ENCODE assay signal across 11 cellular contexts in genomic region chr19:14473915-14474578, GRCh38. TPM values are rescaled to one million over a fixed set of nuclear protein-coding genes. Genes with fewer than 3 reads are reported as not detected.
DNase-seq lines count a peak whose midpoint lies in the region; ATAC-seq and TF ChIP-seq lines count a peak whose summit lies in the region.
"Had no signal": no experiment of that assay in that cellular context is flagged by ENCODE, and none has a peak within 500 bp of the region (broad histone marks: within the 10 kb centered on the region; RNA-seq: fewer than 3 reads in every experiment).

No MANE protein-coding gene starts in this region.

- DNase-seq in T-helper 1 cell: no peak
- peak; percentile 21 for DNase-seq in PC-3
- DNase-seq in hepatic stellate cell (ENCODE audit: low spot score): peak; percentile 16
- DNase-seq in spleen: no peak
- DNase-seq in MM.1S: no peak
- no peak for DNase-seq in HEK293T (ENCODE audit: extremely low spot score)
- DNase-seq: ovary, uterus had no signal

- TF ChIP-seq POLR2A in spleen (IDR thresholded peaks at IDR 0.05) (no peak), GM18505 (IDR thresholded peaks at IDR 0.05; ENCODE audit: borderline replicate concordance, extremely low read depth, insufficient read depth, insufficient read length) (no peak)

- H3K4me3 ChIP-seq in PC-3 (ENCODE audit: low read length): no peak overlapping the region
- peak overlapping the region in 5 of 8 donors; percentile 5 to 63 (median 21) for H3K4me3 ChIP-seq in spleen
- no peak overlapping the region for H3K4me3 ChIP-seq in MM.1S (ENCODE audit: low read length)
- H3K4me3 ChIP-seq: ovary, uterus had no signal

- H3K4me3 Mint-ChIP-seq in T-helper 1 cell treated with Interleukin-12 subunit alpha and Interleukin-12 subunit beta and Interleukin-4 antibody, amounts not matched to agents 30 μg/mL and 1 μg/mL, for 36 hours: peak overlapping the region; percentile 53

- H3K4me1 Mint-ChIP-seq in T-helper 1 cell treated with Interleukin-12 subunit alpha and Interleukin-12 subunit beta and Interleukin-4 antibody, amounts not matched to agents 30 μg/mL and 1 μg/mL, for 36 hours (ENCODE audit: low read depth): peaks cover 23% of the 10 kb centered on the region

- H2AFZ ChIP-seq in PC-3 (ENCODE audit: low read length) (no peak overlapping the region), MM.1S (ENCODE audit: low read length) (no peak overlapping the region)

- H3K27ac Mint-ChIP-seq in T-helper 1 cell treated with Interleukin-12 subunit alpha and Interleukin-12 subunit beta and Interleukin-4 antibody, amounts not matched to agents 30 μg/mL and 1 μg/mL, for 36 hours: peak overlapping the region; percentile 53

- TF ChIP-seq CTCF in PC-3 (conservative IDR thresholded peaks at IDR 0.05; ENCODE audit: low read depth, low read length) (no peak), spleen (IDR thresholded peaks at IDR 0.05 in 8 of 11, conservative IDR thresholded peaks at IDR 0.05 in 3 of 11) (no peak), MM.1S (IDR thresholded peaks at IDR 0.05; ENCODE audit: low read length) (no peak)

- H3F3A ChIP-seq in PC-3 (ENCODE audit: low read length, unreplicated experiment) (no peaks in the 10 kb centered on the region), MM.1S (ENCODE audit: insufficient read depth, low read length) (no peaks in the 10 kb centered on the region)

- ATAC-seq in PC-3 (no peak), GM18505 (IDR thresholded peaks at IDR 0.05; ENCODE audit: unreplicated experiment) (no peak)

- peaks cover 17% of the 10 kb centered on the region for H3K27me3 Mint-ChIP-seq in T-helper 1 cell treated with Interleukin-12 subunit alpha and Interleukin-12 subunit beta and Interleukin-4 antibody, amounts not matched to agents 30 μg/mL and 1 μg/mL, for 36 hours (ENCODE audit: low read depth)

- POLR2A ChIA-PET in PC-3 (lab: Charles Lee; ENCODE audit: unreplicated experiment) (no interaction called here), HEK293T (lab: Yijun Ruan, JAX) (no interaction called here)

- H3K36me3 Mint-ChIP-seq in T-helper 1 cell treated with Interleukin-12 subunit alpha and Interleukin-12 subunit beta and Interleukin-4 antibody, amounts not matched to agents 30 μg/mL and 1 μg/mL, for 36 hours (ENCODE audit: low read depth): peaks cover 12% of the 10 kb centered on the region

- H3K4me2 ChIP-seq in PC-3 (ENCODE audit: low read length) (peak overlapping the region; percentile 78; the same call in 1 of the 2 replicates), MM.1S (ENCODE audit: low read depth, low read length) (no peak overlapping the region)

- no peaks in the 10 kb centered on the region for H3K9me3 Mint-ChIP-seq in T-helper 1 cell treated with Interleukin-12 subunit alpha and Interleukin-12 subunit beta and Interleukin-4 antibody, amounts not matched to agents 30 μg/mL and 1 μg/mL, for 36 hours

- H3K36me3 ChIP-seq in PC-3 (ENCODE audit: low read depth, low read length): peaks cover 24% of the 10 kb centered on the region
- peaks cover 0 to 49% (median 37%) of the 10 kb centered on the region in 6 donors for H3K36me3 ChIP-seq in spleen
- no peaks in the 10 kb centered on the region for H3K36me3 ChIP-seq in MM.1S (replicated peaks; ENCODE audit: insufficient read depth, low read length)
- H3K36me3 ChIP-seq: ovary, uterus had no signal

- H3K79me2 ChIP-seq in PC-3 (ENCODE audit: low read length) (no peaks in the 10 kb centered on the region), MM.1S (ENCODE audit: low read length) (no peaks in the 10 kb centered on the region)

- intact Hi-C loops in PC-3 (cut with micrococcal nuclease): loop anchor here (10.0 kb wide), 1 partner anchor 339 kb away; the partner anchor contains the start of gene ASF1B
- intact Hi-C loops in spleen (cut with DNase I; ENCODE audit: low total_unique reads): no loop called here

- H3K9ac ChIP-seq in PC-3 (ENCODE audit: low read length) (no peak overlapping the region), MM.1S (ENCODE audit: low read length) (no peak overlapping the region)

- H3K9me2 ChIP-seq in PC-3 (replicated peaks; ENCODE audit: low read length): no peaks in the 10 kb centered on the region
- no peaks in the 10 kb centered on the region for H3K9me2 ChIP-seq in MM.1S (replicated peaks; ENCODE audit: insufficient read depth, low read length)

- H3K9me3 ChIP-seq in PC-3 (ENCODE audit: low read length) (no peaks in the 10 kb centered on the region), spleen (no peaks in the 10 kb centered on the region), MM.1S (replicated peaks; ENCODE audit: insufficient read depth, low read length) (no peaks in the 10 kb centered on the region)
- H3K9me3 ChIP-seq: ovary, uterus had no signal

- H3K27ac ChIP-seq in PC-3 (ENCODE audit: low read length): no peak overlapping the region
- peak overlapping the region in 4 of 8 donors; percentile 20 to 75 (median 71) for H3K27ac ChIP-seq in spleen
- H3K27ac ChIP-seq in MM.1S (ENCODE audit: low read length): no peak overlapping the region
- H3K27ac ChIP-seq: ovary, uterus had no signal

- no peaks in the 10 kb centered on the region for H4K20me1 ChIP-seq in PC-3 (ENCODE audit: low read length)
- H4K20me1 ChIP-seq in MM.1S (ENCODE audit: insufficient read depth, low read length): no peaks in the 10 kb centered on the region

- CTCF ChIA-PET in PC-3 (lab: Charles Lee): interaction anchor here (0.7 kb wide), 1 partner anchor 43 kb away, joined by 4 read pairs; no protein-coding TSS in a partner anchor
- CTCF ChIA-PET in HEK293T (lab: Yijun Ruan, JAX): no interaction called here

- no TSS peak for BruUV-seq in PC-3 (replicated peaks; lab: Mats Ljungman, UMichigan)

- WGBS in spleen, 5 donors: 26 to 69% (median 38%) methylated on average over 7 to 57 of the region's 57 CpGs

- H3K27me3 ChIP-seq in PC-3 (ENCODE audit: low read length): no peaks in the 10 kb centered on the region
- H3K27me3 ChIP-seq in spleen (replicated peaks in 1 of 7): peaks cover 0 to 49% (median 35%) of the 10 kb centered on the region in 7 donors
- peaks cover 48% of the 10 kb centered on the region for H3K27me3 ChIP-seq in MM.1S (replicated peaks; ENCODE audit: insufficient read depth, low read length)
- H3K27me3 ChIP-seq: ovary had no signal

- H3K4me1 ChIP-seq in PC-3 (ENCODE audit: insufficient read depth, low read length) (peaks cover 29% of the 10 kb centered on the region), spleen (peaks cover 23 to 80% (median 49%) of the 10 kb centered on the region in 6 donors), MM.1S (ENCODE audit: low read length) (no peaks in the 10 kb centered on the region)

TF ChIP-seq in HEK293T, 16 proteins besides CTCF, POLR2A, EP300 and RAD21:
- no peak for TF ChIP-seq ZNF384 (IDR thresholded peaks at IDR 0.05)
- no peak for TF ChIP-seq ELF4 (IDR thresholded peaks at IDR 0.05)
- no peak for TF ChIP-seq HDGF (IDR thresholded peaks at IDR 0.05; ENCODE audit: borderline replicate concordance)
- TF ChIP-seq SUZ12 (IDR thresholded peaks at IDR 0.05): no peak
- TF ChIP-seq L3MBTL2 (conservative IDR thresholded peaks at IDR 0.05): no peak
- TF ChIP-seq FOXA1 (IDR thresholded peaks at IDR 0.05): no peak

RNA-seq across cellular contexts. Expression of gene PTGER1, which starts 1.1 kb away (rescaled TPM):
- total RNA-seq in PC-3 (2014; rRNA removed) (2.2 and 2.4 TPM in 2 replicates), spleen (10 to 100 TPM in 5 of 7 donors, 1 to 10 TPM in 2; 4.6 to 26.8 (median 12.4) TPM)
- polyA plus RNA-seq in spleen: 1 to 10 TPM; 1.8 to 2.8 (median 2.2) TPM
- polyA plus RNA-seq: keratinocyte, ovary had no signal

RNA-seq across cellular contexts. Expression of gene GIPC1, which starts 21.9 kb away (rescaled TPM):
- total RNA-seq in PC-3 (2014; rRNA removed) (538 and 671 TPM in 2 replicates), spleen (10 to 100 TPM; 17.1 to 40.4 (median 21.7) TPM)
- 10 to 100 TPM; 30.0 to 58.1 (median 31.3) TPM for polyA plus RNA-seq in spleen

RNA-seq across cellular contexts. Expression of gene PKN1, which starts 40.9 kb away (rescaled TPM):
- total RNA-seq in PC-3 (2014; rRNA removed) (186 and 238 TPM in 2 replicates), spleen (100 to 1,000 TPM; 138 to 213 (median 175) TPM)
- polyA plus RNA-seq in spleen: 100 to 1,000 TPM in 2 of 3 donors, 10 to 100 TPM in 1; 93.3 to 186 (median 113) TPM

RNA-seq across cellular contexts. Expression of gene DNAJB1, which starts 44.1 kb away (rescaled TPM):
- total RNA-seq in PC-3 (2014; rRNA removed) (167 and 178 TPM in 2 replicates), spleen (100 to 1,000 TPM in 1 of 7 donors, 10 to 100 TPM in 6; 33.9 to 157 (median 43.0) TPM)
- 10 to 100 TPM; 12.6 to 29.4 (median 19.7) TPM for polyA plus RNA-seq in spleen

RNA-seq across cellular contexts. Expression of gene DDX39A, which starts 54.9 kb away (rescaled TPM):
- total RNA-seq in PC-3 (2014; rRNA removed): 308 and 311 TPM in 2 replicates
- 100 to 1,000 TPM in 6 of 7 donors, 10 to 100 TPM in 1; 81.8 to 155 (median 124) TPM for total RNA-seq in spleen
- 100 to 1,000 TPM; 176 to 267 (median 248) TPM for polyA plus RNA-seq in spleen

Comparison
In these comparisons a context has a peak if more than half of its experiments do, and no peak if none do; other contexts are left out.
1. DNase-seq: peak in PC-3 (single experiment) and hepatic stellate cell (single experiment); none in T-helper 1 cell (0 of 5), spleen (single experiment), MM.1S (single experiment) and HEK293T (single experiment).
2. H3K4me3 ChIP-seq: peak in spleen (5 of 8); none in PC-3 (single experiment) and MM.1S (single experiment).
3. RNA of gene GIPC1, which starts 21.9 kb away (total RNA-seq): 538 to 671 TPM in PC-3; 17.1 to 40.4 TPM in spleen; every median in the first group is over 10 times any median in the second.